ENCODE assay signal across 8 cellular contexts in the genomic region with DNA sequence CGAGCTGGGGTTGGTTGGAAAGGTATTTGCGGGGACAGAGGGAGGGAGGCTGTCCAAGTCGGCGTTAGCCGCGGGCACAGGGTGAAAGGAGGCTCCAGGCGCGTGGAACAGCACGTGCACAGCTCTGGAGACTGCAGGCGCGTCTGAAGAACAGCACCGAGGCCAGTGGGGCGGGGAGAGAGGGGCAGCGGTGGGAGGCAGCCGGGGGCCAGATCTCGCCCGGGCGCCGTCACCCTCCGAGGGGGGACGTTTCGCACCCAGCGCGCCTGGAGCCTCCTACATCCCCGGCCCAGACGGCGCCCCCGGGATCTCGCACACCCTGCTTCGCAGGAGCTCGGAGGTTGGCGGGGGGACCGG.
DNase-seq lines count a peak whose midpoint lies in the region; ATAC-seq and TF ChIP-seq lines count a peak whose summit lies in the region.

No MANE protein-coding gene starts in this region.

- peak; percentile 6 for ATAC-seq in HG03342 (IDR thresholded peaks at IDR 0.05; ENCODE audit: unreplicated experiment)
- no peak for ATAC-seq in HG03565 (IDR thresholded peaks at IDR 0.05; ENCODE audit: unreplicated experiment)
- no peak for ATAC-seq in GM18861 (IDR thresholded peaks at IDR 0.05; ENCODE audit: unreplicated experiment)

- TF ChIP-seq CTCF in cardiac fibroblast (IDR thresholded peaks at IDR 0.05; ENCODE audit: low read depth, low read length) (no peak), nephron (IDR thresholded peaks at IDR 0.05; ENCODE audit: unreplicated experiment in 3 of 3) (no peak)

- H3K4me3 Mint-ChIP-seq in nephron: peak overlapping the region; percentile 91 to 96 (median 94)

- peak overlapping the region; percentile 71; the same call in 1 of the 2 replicates for H3K4me3 ChIP-seq in GM08714 (ENCODE audit: low read length)
- H3K4me3 ChIP-seq in cardiac fibroblast (replicated peaks in 1 of 2; ENCODE audit: low read depth in 2 of 2, low read length in 2 of 2): peak overlapping the region; percentile 57 to 58

- H3K27ac Mint-ChIP-seq in nephron: peak overlapping the region; percentile 64 to 91 (median 73)

- no peaks in the 10 kb centered on the region for H3K9me3 Mint-ChIP-seq in nephron

- DNase-seq in cardiac fibroblast (ENCODE audit: low read depth in 2 of 2) (no peak), cortex of kidney (lab: John Stamatoyannopoulos, UW) (no peak)
- no peak for DNase-seq in effector CD4-positive, alpha-beta T cell

- peaks cover 19% of the 10 kb centered on the region for H3K4me1 Mint-ChIP-seq in nephron

- no peaks in the 10 kb centered on the region for H3K36me3 Mint-ChIP-seq in nephron (ENCODE audit: low read depth)

- peaks cover 78% of the 10 kb centered on the region for H3K27me3 Mint-ChIP-seq in nephron (ENCODE audit: low read depth)
